37 cellular contexts compared by ENCODE assay signal in genomic region chr22:33005476-33005875, GRCh38. TPM values are rescaled to one million over a fixed set of nuclear protein-coding genes. Genes with fewer than 3 reads are reported as not detected.
"Had no signal": no experiment of that assay in that cellular context is flagged by ENCODE, and none has a peak within 500 bp of the region (broad histone marks: within the 10 kb centered on the region; RNA-seq: fewer than 3 reads in every experiment).

No MANE protein-coding gene starts in this region.

- DNase-seq: activated B cell treated with CpG ODN at 0.5 μM for 24 hours; activated CD4-positive, alpha-beta memory T cell treated with anti-CD3 and anti-CD28 coated beads for 36 hours; activated CD4-positive, alpha-beta T cell treated with anti-CD3 and anti-CD28 coated beads for 4 hours; activated CD4-positive, alpha-beta T cell treated with anti-CD3 and anti-CD28 coated beads, Interleukin-2, amount 10 ng/mL, durations not matched to agents 24 days and 14 days; activated CD4-positive, alpha-beta T cell treated with anti-CD3 and anti-CD28 coated beads, Interleukin-2, amount 50 U/mL, for 1 hour; activated CD4-positive, alpha-beta T cell treated with anti-CD3 and anti-CD28 coated beads, Interleukin-2, amount 50 U/mL, for 4 hours; activated CD4-positive, CD25-positive, alpha-beta regulatory T cell treated with anti-CD3 and anti-CD28 coated beads, Interleukin-2, amount 50 U/mL, for 72 hours; activated CD8-positive, alpha-beta memory T cell treated with anti-CD3 and anti-CD28 coated beads, Interleukin-2, amount 50 U/mL, for 4 hours; activated CD8-positive, alpha-beta T cell treated with anti-CD3 and anti-CD28 coated beads for 36 hours; activated effector memory CD4-positive, alpha-beta T cell treated with anti-CD3 and anti-CD28 coated beads, Interleukin-2, amount 50 U/mL, for 16 hours; activated gamma-delta T cell treated with Interleukin-2 at 50 U/mL for 16 hours; activated naive CD4-positive, alpha-beta T cell; activated naive CD4-positive, alpha-beta T cell treated with anti-CD3 and anti-CD28 coated beads for 36 hours; activated naive CD4-positive, alpha-beta T cell treated with anti-CD3 and anti-CD28 coated beads, Interleukin-2, amount 50 U/mL, for 16 hours; activated naive CD8-positive, alpha-beta T cell treated with anti-CD3 and anti-CD28 coated beads for 36 hours; activated T-cell treated with anti-CD3 and anti-CD28 coated beads for 4 hours; activated T-cell treated with anti-CD3 and anti-CD28 coated beads, Interleukin-2, amount 50 U/mL, for 1 hour; activated T-cell treated with anti-CD3 and anti-CD28 coated beads, Interleukin-2, amount 50 U/mL, for 4 hours; activated T-cell treated with anti-CD3 and anti-CD28 coated beads, Interleukin-2, amount 50 U/mL, for 72 hours; amniotic stem cell; aorta; body of pancreas; brain microvascular endothelial cell; caudate nucleus; SW 1271; T-helper 1 cell; T-helper 2 cell; T-helper 9 cell had no signal

- H3K36me3 ChIP-seq: adrenal gland, brain microvascular endothelial cell, breast epithelium had no signal

- H3K27me3 ChIP-seq: adrenal gland, body of pancreas, brain microvascular endothelial cell, breast epithelium had no signal

- H3K4me3 ChIP-seq: adrenal gland, body of pancreas, breast epithelium had no signal

- H3K9me3 ChIP-seq: adrenal gland, body of pancreas had no signal

- ATAC-seq: activated CD8-positive, alpha-beta T cell treated with anti-CD3 and anti-CD28 coated beads for 36 hours; activated naive CD4-positive, alpha-beta T cell treated with anti-CD3 and anti-CD28 coated beads, Interleukin-2, amount 50 U/mL, for 72 hours; activated T-cell treated with anti-CD3 and anti-CD28 coated beads, Interleukin-2, amount 50 U/mL, for 4 hours; activated T-cell treated with anti-CD3 and anti-CD28 coated beads, Interleukin-2, amount 50 U/mL, for 72 hours; activated T-helper 17 cell treated with anti-CD3 and anti-CD28 coated beads, Interleukin-2, amount 50 U/mL, for 72 hours; body of pancreas had no signal

- FAIRE-seq: astrocyte, TTC549 had no signal

- H3K27ac ChIP-seq: adrenal gland, body of pancreas, brain microvascular endothelial cell, breast epithelium, VCaP had no signal

- H3K4me1 ChIP-seq: adrenal gland, body of pancreas, breast epithelium had no signal

RNA-seq across cellular contexts. Expression of gene SYN3, which starts 52.7 kb away (rescaled TPM):
- total RNA-seq: activated CD4-positive, alpha-beta memory T cell treated with anti-CD3 and anti-CD28 coated beads for 36 hours; activated CD4-positive, alpha-beta T cell treated with anti-CD3 and anti-CD28 coated beads, Interleukin-2, amount 10 ng/mL, durations not matched to agents 24 days and 14 days; activated CD8-positive, alpha-beta memory T cell treated with anti-CD3 and anti-CD28 coated beads for 36 hours; activated CD8-positive, alpha-beta T cell treated with anti-CD3 and anti-CD28 coated beads for 36 hours; activated naive CD4-positive, alpha-beta T cell treated with anti-CD3 and anti-CD28 coated beads for 36 hours; activated naive CD4-positive, alpha-beta T cell treated with anti-CD3 and anti-CD28 coated beads, Interleukin-2, amount 50 U/mL, for 72 hours; activated naive CD8-positive, alpha-beta T cell treated with anti-CD3 and anti-CD28 coated beads for 36 hours; activated T-cell treated with anti-CD3 and anti-CD28 coated beads, Interleukin-2, amount 50 U/mL, for 4 hours; activated T-cell treated with anti-CD3 and anti-CD28 coated beads, Interleukin-2, amount 50 U/mL, for 72 hours; activated T-helper 1 cell treated with anti-CD3 and anti-CD28 coated beads, Interleukin-12 subunit alpha, Interleukin-12 subunit beta, Interleukin-2, Interleukin-4 antibody, amounts not matched to agents 30 ng/mL and 10 ng/mL and 1 ng/mL, durations not matched to agents 14 hours and 24 hours and 36 hours; activated T-helper 17 cell treated with anti-CD3 and anti-CD28 coated beads, Interleukin-2, amount 50 U/mL, for 72 hours; body of pancreas had no signal
